ENCODE assay signal across 1 cellular context in the genomic region with DNA sequence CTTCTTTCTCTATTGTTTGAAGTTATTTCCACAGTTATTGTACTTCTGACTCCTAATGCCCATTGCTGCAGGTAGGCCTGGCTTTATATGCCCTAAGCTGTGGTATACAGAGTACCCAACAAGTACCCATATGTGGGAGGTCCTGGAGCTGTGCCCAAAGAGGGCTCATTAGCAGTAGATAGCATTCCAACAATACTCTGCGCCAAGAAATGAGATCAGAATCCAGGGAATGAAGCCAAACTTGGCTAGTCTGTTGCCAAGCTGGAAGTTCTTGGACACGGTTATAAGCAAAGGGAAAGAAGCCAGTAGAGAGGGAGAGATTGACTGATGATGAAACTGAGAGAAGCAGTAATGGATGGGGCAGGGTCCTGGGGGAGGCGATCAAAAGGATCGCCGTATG.
TF ChIP-seq lines count a peak whose summit lies in the region.

No MANE protein-coding gene starts in this region.

TF ChIP-seq in HEK293, 187 proteins besides CTCF, POLR2A, EP300 and RAD21 (continued from another document):
- no peak for TF ChIP-seq ZNF214 (tag by site-specific recombination; IDR thresholded peaks at IDR 0.05; ENCODE audit: borderline replicate concordance)
- TF ChIP-seq ZNF366 (tag by site-specific recombination; conservative IDR thresholded peaks at IDR 0.05): 0 out of 2 replicates have a peak, but pooled peaks have one; percentile 13
- peak; percentile 25; the same call in 1 of the 2 replicates for TF ChIP-seq SCRT1 (tag by site-specific recombination; IDR thresholded peaks at IDR 0.05; ENCODE audit: borderline replicate concordance)
- peak; percentile 61 for TF ChIP-seq GLIS1 (tag by site-specific recombination; IDR thresholded peaks at IDR 0.05)
- no peak for TF ChIP-seq ZNF677 (tag by site-specific recombination; IDR thresholded peaks at IDR 0.05)
- TF ChIP-seq ZFP3 (tag by site-specific recombination; IDR thresholded peaks at IDR 0.05; ENCODE audit: low read depth): no peak
- peak; percentile 78 for TF ChIP-seq SCRT2 (tag by site-specific recombination; IDR thresholded peaks at IDR 0.05)
- TF ChIP-seq, protein P1, sequence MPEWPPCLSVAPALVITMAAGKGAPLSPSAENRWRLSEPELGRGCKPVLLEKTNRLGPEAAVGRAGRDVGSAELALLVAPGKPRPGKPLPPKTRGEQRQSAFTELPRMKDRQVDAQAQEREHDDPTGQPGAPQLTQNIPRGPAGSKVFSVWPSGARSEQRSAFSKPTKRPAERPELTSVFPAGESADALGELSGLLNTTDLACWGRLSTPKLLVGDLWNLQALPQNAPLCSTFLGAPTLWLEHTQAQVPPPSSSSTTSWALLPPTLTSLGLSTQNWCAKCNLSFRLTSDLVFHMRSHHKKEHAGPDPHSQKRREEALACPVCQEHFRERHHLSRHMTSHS (tag by site-specific recombination; IDR thresholded peaks at IDR 0.05): no peak
- 0 out of 2 replicates have a peak, but pooled peaks have one; percentile 28 for TF ChIP-seq ZNF843 (tag by site-specific recombination; IDR thresholded peaks at IDR 0.05)
